In genomic region chr1:205840524-205840923, GRCh38 we compare ENCODE assay signal across 1 cellular context.
TF ChIP-seq lines count a peak whose summit lies in the region.

No MANE protein-coding gene starts in this region.

TF ChIP-seq in H1, 55 proteins besides CTCF, POLR2A, EP300 and RAD21:
- TF ChIP-seq MAFK (IDR thresholded peaks at IDR 0.05; ENCODE audit: low read depth, low read length) (no peak), CREB1 (IDR thresholded peaks at IDR 0.05) (no peak), BACH1 (IDR thresholded peaks at IDR 0.05; ENCODE audit: low read length) (no peak), BRCA1 (IDR thresholded peaks at IDR 0.05; ENCODE audit: low read depth, low read length) (no peak), CTBP2 (IDR thresholded peaks at IDR 0.05; ENCODE audit: borderline replicate concordance, insufficient read depth, insufficient read length, low read length) (no peak), BCL11A (IDR thresholded peaks at IDR 0.05; ENCODE audit: low read depth in 2 of 2, low read length in 2 of 2) (no peak)
